In genomic region chr6:14088600-14089168, GRCh38 we compare ENCODE assay signal across 13 cellular contexts. TPM values are rescaled to one million over a fixed set of nuclear protein-coding genes. Genes with fewer than 3 reads are reported as not detected.
DNase-seq lines count a peak whose midpoint lies in the region; ATAC-seq and TF ChIP-seq lines count a peak whose summit lies in the region.
"Had no signal": no experiment of that assay in that cellular context is flagged by ENCODE, and none has a peak within 500 bp of the region (broad histone marks: within the 10 kb centered on the region; RNA-seq: fewer than 3 reads in every experiment).

No MANE protein-coding gene starts in this region.

- H3K9ac ChIP-seq in mammary epithelial cell (ENCODE audit: insufficient read depth, low read length) = no peak overlapping the region

- no peak overlapping the region for H3K4me3 ChIP-seq in DOHH2 (ENCODE audit: low read length)
- H3K4me3 ChIP-seq in mammary epithelial cell (replicated peaks in 1 of 3; ENCODE audit: insufficient read depth in 1 of 3, low read depth in 2 of 3, low read length in 3 of 3) = no peak overlapping the region
- no peak overlapping the region for H3K4me3 ChIP-seq in ovary
- H3K4me3 ChIP-seq: tibial artery had no signal

- H3K27me3 ChIP-seq in DOHH2 (ENCODE audit: control insufficient read depth, low read length) (no peaks in the 10 kb centered on the region), mammary epithelial cell (ENCODE audit: insufficient read depth, low read length) (no peaks in the 10 kb centered on the region), ovary (no peaks in the 10 kb centered on the region)

- H2AFZ ChIP-seq in mammary epithelial cell (ENCODE audit: low read depth, low read length) = no peak overlapping the region

- BruUV-seq in mammary epithelial cell (replicated peaks; lab: Mats Ljungman, UMichigan) = no TSS peak

- no peaks in the 10 kb centered on the region for H3K9me2 ChIP-seq in DOHH2 (replicated peaks; ENCODE audit: control insufficient read depth, low read length)

- TF ChIP-seq POLR2A in ovary (IDR thresholded peaks at IDR 0.05) = no peak

- H3K79me2 ChIP-seq in DOHH2 (ENCODE audit: control insufficient read depth, low read length) (no peaks in the 10 kb centered on the region), mammary epithelial cell (ENCODE audit: insufficient read depth, low read length) (no peaks in the 10 kb centered on the region)

- TF ChIP-seq EP300 in ovary (IDR thresholded peaks at IDR 0.05) = no peak

- H3K27ac ChIP-seq in DOHH2 (ENCODE audit: low read depth, low read length) = no peak overlapping the region
- no peak overlapping the region for H3K27ac ChIP-seq in mammary epithelial cell (ENCODE audit: insufficient read depth, low read depth, low read length)
- H3K27ac ChIP-seq in ovary = no peak overlapping the region
- H3K27ac ChIP-seq: tibial artery had no signal

- DNase-seq in mammary epithelial cell (peak; percentile 17), Kasumi-1 (lab: John Stamatoyannopoulos, UW) (no peak), GOT3 (lab: John Stamatoyannopoulos, UW) (no peak), ovary (no peak)
- DNase-seq: activated CD4-positive, CD25-positive, alpha-beta regulatory T cell; glutamatergic neuron; left cardiac atrium; naive thymus-derived CD4-positive, alpha-beta T cell; tibial artery had no signal

- in situ Hi-C loops in mammary epithelial cell (cut with MboI; ENCODE audit: low sequenced_read_pairs in 2 of 2) = no loop called here

- CTCF ChIA-PET in mammary epithelial cell (lab: Charles Lee; ENCODE audit: low non-redundant PET) = no interaction called here

- H3F3A ChIP-seq in DOHH2 (ENCODE audit: control insufficient read depth, insufficient read depth) = peaks cover 10% of the 10 kb centered on the region

- TF ChIP-seq CTCF in DOHH2 (IDR thresholded peaks at IDR 0.05; ENCODE audit: low read depth, low read length, poor library complexity, severe bottlenecking) (no peak), mammary epithelial cell (conservative IDR thresholded peaks at IDR 0.05 in 1 of 2, IDR thresholded peaks at IDR 0.05 in 1 of 2; ENCODE audit: extremely low read depth in 1 of 2, insufficient read depth in 1 of 2, low read depth in 1 of 2, low read length in 2 of 2) (no peak), ovary (IDR thresholded peaks at IDR 0.05) (no peak)

- intact Hi-C loops in mammary epithelial cell (cut with micrococcal nuclease) (no loop called here), ovary (cut with DNase I) (no loop called here)

- H3K4me1 ChIP-seq in DOHH2 (ENCODE audit: control insufficient read depth, low read length) (peaks cover 56% of the 10 kb centered on the region), mammary epithelial cell (ENCODE audit: insufficient read depth, low read length) (no peaks in the 10 kb centered on the region), ovary (ENCODE audit: insufficient read depth) (no peaks in the 10 kb centered on the region)
- H3K4me1 ChIP-seq: tibial artery had no signal

- ATAC-seq in GM19463 (IDR thresholded peaks at IDR 0.05; ENCODE audit: unreplicated experiment) (peak; percentile 46), HG03460 (IDR thresholded peaks at IDR 0.05; ENCODE audit: unreplicated experiment) (peak; percentile 63), GM18870 (IDR thresholded peaks at IDR 0.05; ENCODE audit: unreplicated experiment) (no peak)
- ATAC-seq: left cardiac atrium; naive thymus-derived CD4-positive, alpha-beta T cell had no signal

- H4K20me1 ChIP-seq in DOHH2 (ENCODE audit: control insufficient read depth, insufficient read depth, low read depth, low read length) (no peaks in the 10 kb centered on the region), mammary epithelial cell (ENCODE audit: insufficient read depth, low read length) (no peaks in the 10 kb centered on the region)

- H3K36me3 ChIP-seq in DOHH2 (ENCODE audit: control insufficient read depth, low read length) (no peaks in the 10 kb centered on the region), mammary epithelial cell (ENCODE audit: insufficient read depth, low read length) (no peaks in the 10 kb centered on the region), ovary (no peaks in the 10 kb centered on the region)
- H3K36me3 ChIP-seq: tibial artery had no signal

- WGBS in mammary epithelial cell (ENCODE audit: low coverage, missing lambda C conversion rate) = 60% methylated on average over 4 of the region's 4 CpGs
- WGBS in ovary, 3 donors = 53 to 67% (median 63%) methylated on average over 4 of the region's 4 CpGs

- dilution Hi-C loops in mammary epithelial cell (cut with HindIII; ENCODE audit: low sequenced_read_pairs) = no loop called here

- peak overlapping the region; percentile 18; the same call in 1 of the 2 replicates for H3K4me2 ChIP-seq in DOHH2 (ENCODE audit: low read length)
- H3K4me2 ChIP-seq in mammary epithelial cell (ENCODE audit: insufficient read depth, low read depth, low read length) = no peak overlapping the region

- no peaks in the 10 kb centered on the region for H3K9me3 ChIP-seq in DOHH2 (ENCODE audit: control insufficient read depth, insufficient read depth, low read length)
- no peaks in the 10 kb centered on the region for H3K9me3 ChIP-seq in mammary epithelial cell (replicated peaks; ENCODE audit: insufficient read depth, low read length)
- H3K9me3 ChIP-seq in ovary = no peaks in the 10 kb centered on the region
- H3K9me3 ChIP-seq: tibial artery had no signal

RNA-seq across cellular contexts. Expression of gene CD83, which starts 28.9 kb away (rescaled TPM):
- 1 to 10 TPM in 1 of 2 donors, under 1 TPM in 1; 0.83 to 4.4 TPM for total RNA-seq in mammary epithelial cell
- 1.9 TPM for polyA plus RNA-seq in mammary epithelial cell
- 1.8 TPM for polyA minus RNA-seq in mammary epithelial cell
- total RNA-seq in ovary = 10 to 100 TPM in 6 of 7 donors, 1 to 10 TPM in 1; 3.4 to 29.0 (median 22.2) TPM
- polyA plus RNA-seq in ovary = 10 to 100 TPM in 1 of 2 donors, 1 to 10 TPM in 1; 7.3 to 29.4 TPM
